Comparison of ENCODE assay signal across 5 cellular contexts in the genomic region with DNA sequence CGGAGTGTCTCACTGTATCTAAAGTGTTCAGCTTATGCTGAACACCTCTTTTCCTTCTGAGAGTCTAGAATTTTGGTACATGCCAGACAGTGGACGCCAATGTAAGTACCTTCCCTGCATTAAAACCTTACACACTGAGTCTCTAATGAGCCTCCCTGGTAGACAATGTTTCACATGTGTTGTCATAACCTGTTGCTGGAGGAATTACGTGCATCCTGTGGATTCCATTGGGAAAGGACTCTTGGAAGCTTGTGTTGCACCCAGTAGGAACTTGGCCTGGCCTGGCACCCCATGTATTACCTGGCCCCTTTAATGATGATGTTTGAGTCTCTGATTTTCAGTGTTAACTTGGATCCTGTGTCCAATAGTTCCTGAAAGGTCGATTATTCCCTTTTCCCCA.
"Had no signal": no experiment of that assay in that cellular context is flagged by ENCODE, and none has a peak within 500 bp of the region (broad histone marks: within the 10 kb centered on the region; RNA-seq: fewer than 3 reads in every experiment).

No MANE protein-coding gene starts in this region.

- H3K4me3 Mint-ChIP-seq: GM23338, IgD-negative memory B cell had no signal

- H3K27ac Mint-ChIP-seq: GM23338, IgD-negative memory B cell had no signal

- H3K9me3 Mint-ChIP-seq: IgD-negative memory B cell had no signal

- H3K27me3 Mint-ChIP-seq: IgD-negative memory B cell had no signal

- H3K36me3 Mint-ChIP-seq: IgD-negative memory B cell had no signal

- DNase-seq: H7, KBM-7 had no signal

- ATAC-seq: GM23338, HCT116 had no signal
